ENCODE assay signal across 3 cellular contexts in the genomic region with DNA sequence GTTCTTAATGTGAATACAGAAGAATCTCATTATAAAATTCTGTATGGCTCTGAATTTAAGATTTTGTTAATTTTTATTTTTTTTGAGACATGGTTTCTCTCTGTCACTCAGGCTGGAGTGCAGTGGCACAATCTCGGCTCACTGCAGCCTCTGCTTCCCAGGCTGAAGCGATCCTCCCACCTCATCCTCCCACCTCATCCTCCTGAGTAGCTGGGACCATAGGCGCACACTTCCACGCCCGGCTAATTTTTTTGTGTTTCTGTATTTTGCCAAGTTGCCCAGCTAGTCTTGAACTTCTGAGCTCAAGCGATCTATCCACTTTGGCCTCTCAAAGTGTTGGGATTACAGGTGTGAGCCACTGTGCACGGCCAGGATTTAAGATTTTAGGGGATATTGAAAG. TPM values are rescaled to one million over a fixed set of nuclear protein-coding genes. Genes with fewer than 3 reads are reported as not detected.
"Had no signal": no experiment of that assay in that cellular context is flagged by ENCODE, and none has a peak within 500 bp of the region (broad histone marks: within the 10 kb centered on the region; RNA-seq: fewer than 3 reads in every experiment).

No MANE protein-coding gene starts in this region.

- H3K4me3 ChIP-seq: GM12878 had no signal

- DNase-seq: GDM1, GF-D8 had no signal

RNA-seq across cellular contexts. Expression of a gene that starts 14.3 kb away (rescaled TPM):
- total RNA-seq: GM12878 had no signal
- polyA plus RNA-seq: GM12878 had no signal

RNA-seq across cellular contexts. Expression of a gene that starts 17.5 kb away (rescaled TPM):
- polyA plus RNA-seq: GM12878 had no signal
